Comparison of ENCODE assay signal across 19 cellular contexts in genomic region chr7:134452991-134453473, GRCh38. TPM values are rescaled to one million over a fixed set of nuclear protein-coding genes. Genes with fewer than 3 reads are reported as not detected.
DNase-seq lines count a peak whose midpoint lies in the region; ATAC-seq and TF ChIP-seq lines count a peak whose summit lies in the region.
"Had no signal": no experiment of that assay in that cellular context is flagged by ENCODE, and none has a peak within 500 bp of the region (broad histone marks: within the 10 kb centered on the region; RNA-seq: fewer than 3 reads in every experiment).

No MANE protein-coding gene starts in this region.

- intact Hi-C loops in right cardiac atrium (cut with DNase I): loop anchor here in 1 of 4 donors (5.0 kb wide), 1 partner anchor 39 kb away; no protein-coding TSS in a partner anchor

- H3K4me1 Mint-ChIP-seq in neural crest cell: peaks cover 40% of the 10 kb centered on the region

- no peaks in the 10 kb centered on the region for H3K9me3 ChIP-seq in SJCRH30 (replicated peaks)
- no peaks in the 10 kb centered on the region for H3K9me3 ChIP-seq in right cardiac atrium (ENCODE audit: control insufficient read depth, low read length)
- H3K9me3 ChIP-seq: breast epithelium, esophagus squamous epithelium had no signal

- no peak for TF ChIP-seq CTCF in neural crest cell (conservative IDR thresholded peaks at IDR 0.05)

- peaks cover 33% of the 10 kb centered on the region for H3K4me1 ChIP-seq in SJCRH30
- H3K4me1 ChIP-seq in right cardiac atrium (ENCODE audit: control insufficient read depth, insufficient read depth, low read length): peaks cover 13% of the 10 kb centered on the region
- H3K4me1 ChIP-seq in urinary bladder (ENCODE audit: insufficient read depth): no peaks in the 10 kb centered on the region
- H3K4me1 ChIP-seq: breast epithelium had no signal

- peaks cover 4% of the 10 kb centered on the region for H3K36me3 Mint-ChIP-seq in neural crest cell (ENCODE audit: low read depth)

- H3K27ac ChIP-seq in SJCRH30 (peak overlapping the region; percentile 89), right cardiac atrium (ENCODE audit: low read length) (peak overlapping the region; percentile 42), urinary bladder (ENCODE audit: low read depth) (peak overlapping the region; percentile 13)
- H3K27ac ChIP-seq: GM23248 had no signal

- peaks cover 36% of the 10 kb centered on the region for H3K36me3 ChIP-seq in SJCRH30
- peaks cover 4% of the 10 kb centered on the region for H3K36me3 ChIP-seq in urinary bladder (ENCODE audit: insufficient read depth)

- H3K27me3 Mint-ChIP-seq in neural crest cell (ENCODE audit: low read depth): no peaks in the 10 kb centered on the region
- H3K27me3 Mint-ChIP-seq: activated B cell treated with CpG ODN at 0.5 μM for 24 hours; IgD-negative memory B cell; naive thymus-derived CD4-positive, alpha-beta T cell; stimulated activated naive CD8-positive, alpha-beta T cell treated with anti-CD3 and anti-CD28 coated beads, Interleukin-15, Interleukin-2, amounts not matched to agents 100 ng/mL and 50 ng/mL, for 24 hours had no signal

- peak overlapping the region; percentile 19 for H3K27ac Mint-ChIP-seq in neural crest cell (ENCODE audit: unreplicated experiment)
- H3K27ac Mint-ChIP-seq: activated B cell treated with CpG ODN at 0.5 μM for 24 hours; IgD-negative memory B cell; stimulated activated naive CD8-positive, alpha-beta T cell treated with anti-CD3 and anti-CD28 coated beads, Interleukin-15, Interleukin-2, amounts not matched to agents 100 ng/mL and 50 ng/mL, for 24 hours had no signal

- peak; percentile 17 to 31 for ATAC-seq in right cardiac atrium
- ATAC-seq in HG03095 (IDR thresholded peaks at IDR 0.05; ENCODE audit: unreplicated experiment): no peak
- ATAC-seq: naive thymus-derived CD4-positive, alpha-beta T cell had no signal

- no peaks in the 10 kb centered on the region for H3K9me3 Mint-ChIP-seq in neural crest cell
- H3K9me3 Mint-ChIP-seq: activated B cell treated with CpG ODN at 0.5 μM for 24 hours; IgD-negative memory B cell; naive thymus-derived CD4-positive, alpha-beta T cell; stimulated activated naive CD8-positive, alpha-beta T cell treated with anti-CD3 and anti-CD28 coated beads, Interleukin-15, Interleukin-2, amounts not matched to agents 100 ng/mL and 50 ng/mL, for 24 hours had no signal

- peak overlapping the region; percentile 47 for H3K4me3 Mint-ChIP-seq in neural crest cell
- H3K4me3 Mint-ChIP-seq: activated B cell treated with CpG ODN at 0.5 μM for 24 hours; stimulated activated naive CD8-positive, alpha-beta T cell treated with anti-CD3 and anti-CD28 coated beads, Interleukin-15, Interleukin-2, amounts not matched to agents 100 ng/mL and 50 ng/mL, for 24 hours had no signal

- WGBS in right cardiac atrium: 58% methylated on average over 7 of the region's 7 CpGs
- 73% methylated on average over 7 of the region's 7 CpGs for WGBS in urinary bladder

- H3K4me3 ChIP-seq in SJCRH30 (peak overlapping the region; percentile 7), right cardiac atrium (ENCODE audit: low read length) (no peak overlapping the region), urinary bladder (ENCODE audit: low read depth, low read length) (no peak overlapping the region)
- H3K4me3 ChIP-seq: breast epithelium, esophagus squamous epithelium, GM23248 had no signal

- peak in 1 of 2 experiments; percentile 63 for DNase-seq in SJCRH30
- no peak for DNase-seq in right cardiac atrium
- no peak for DNase-seq in neural crest cell (ENCODE audit: low read depth, low spot score)
- no peak for DNase-seq in ureter (ENCODE audit: low spot score)
- DNase-seq in NOMO-1 (lab: John Stamatoyannopoulos, UW; ENCODE audit: unreplicated experiment in 2 of 2): no peak
- DNase-seq: activated B cell treated with CpG ODN at 0.5 μM for 24 hours; activated CD8-positive, alpha-beta memory T cell treated with anti-CD3 and anti-CD28 coated beads for 24 hours; esophagus squamous epithelium; GM23248; hippocampal formation; naive thymus-derived CD4-positive, alpha-beta T cell; NCI-H1930; NCI-H446 treated with DMSO at 0.1 percent for 48 hours; SHP77 had no signal

- H3K27me3 ChIP-seq in SJCRH30 (no peaks in the 10 kb centered on the region), right cardiac atrium (ENCODE audit: control insufficient read depth, insufficient read depth) (no peaks in the 10 kb centered on the region)
- H3K27me3 ChIP-seq: breast epithelium, esophagus squamous epithelium had no signal

RNA-seq across cellular contexts. Expression of gene AKR1B1, which starts 5.9 kb away (rescaled TPM):
- total RNA-seq in SJCRH30 (2014; rRNA removed; shearing (Covaris generic)): 141 and 145 TPM in 2 replicates
- total RNA-seq in right cardiac atrium: 100 to 1,000 TPM; 133 to 191 (median 159) TPM
- 211 TPM for polyA plus RNA-seq in right cardiac atrium
- 202 and 204 TPM in 2 replicates for total RNA-seq in neural crest cell
- 41.7 TPM for total RNA-seq in urinary bladder
- 109 TPM for polyA plus RNA-seq in urinary bladder
- 66.6 TPM for total RNA-seq in ureter

Comparison
In these comparisons a context has a peak if more than half of its experiments do, and no peak if none do; other contexts are left out.
1. H3K27ac ChIP-seq: peak in every context shown above with its lines; median percentile 89 in SJCRH30; 42 in right cardiac atrium; 13 in urinary bladder.